In genomic region chr16:88619859-88620655, GRCh38 we compare ENCODE assay signal across 12 cellular contexts. TPM values are rescaled to one million over a fixed set of nuclear protein-coding genes. Genes with fewer than 3 reads are reported as not detected.
DNase-seq lines count a peak whose midpoint lies in the region; ATAC-seq and TF ChIP-seq lines count a peak whose summit lies in the region.
"Had no signal": no experiment of that assay in that cellular context is flagged by ENCODE, and none has a peak within 500 bp of the region (broad histone marks: within the 10 kb centered on the region; RNA-seq: fewer than 3 reads in every experiment).

No MANE protein-coding gene starts in this region.

- H4K20me1 ChIP-seq in KMS-11 (ENCODE audit: insufficient read depth), result no peaks in the 10 kb centered on the region
- H4K20me1 ChIP-seq in Karpas-422 (ENCODE audit: insufficient read depth, low read depth, low read length), result 0 out of 2 replicates have a peak, but pooled peaks cover 3% of the 10 kb centered on the region

- H3K9me2 ChIP-seq in Karpas-422 (replicated peaks; ENCODE audit: insufficient read depth, low read length), result no peaks in the 10 kb centered on the region

- H3K9ac ChIP-seq in KMS-11 (no peak overlapping the region), Karpas-422 (ENCODE audit: low read length) (no peak overlapping the region)

- no peaks in the 10 kb centered on the region for H3K9me3 ChIP-seq in Karpas-422 (ENCODE audit: low read length)
- H3K9me3 ChIP-seq: ascending aorta, gastrocnemius medialis had no signal

- no peak overlapping the region for H2AFZ ChIP-seq in KMS-11 (ENCODE audit: low read depth)
- no peak overlapping the region for H2AFZ ChIP-seq in Karpas-422 (ENCODE audit: low read length)

- TF ChIP-seq CTCF in KMS-11 (conservative IDR thresholded peaks at IDR 0.05; ENCODE audit: low read depth, low read length), result no peak
- TF ChIP-seq CTCF in choroid plexus epithelial cell (conservative IDR thresholded peaks at IDR 0.05; ENCODE audit: low read depth, low read length), result no peak

- H3K36me3 ChIP-seq in KMS-11 (ENCODE audit: insufficient read depth), result no peaks in the 10 kb centered on the region; the same call in 1 of the 2 replicates
- H3K36me3 ChIP-seq in Karpas-422 (ENCODE audit: insufficient read depth, low read length), result no peaks in the 10 kb centered on the region; the same call in 1 of the 2 replicates

- peak; percentile 40 to 72 for DNase-seq in activated CD8-positive, alpha-beta memory T cell treated with anti-CD3 and anti-CD28 coated beads for 1 hour (ENCODE audit: extremely low read depth in 1 of 2, low read depth in 1 of 2)
- DNase-seq in choroid plexus epithelial cell (ENCODE audit: low read depth) (peak; percentile 84), Karpas-422 (no peak), left ventricle myocardium superior (no peak), hippocampal formation (lab: John Stamatoyannopoulos, UW) (no peak), DMS114 treated with DMSO at 0.1 percent for 48 hours (lab: John Stamatoyannopoulos, UW; ENCODE audit: unreplicated experiment) (no peak)
- DNase-seq in stimulated activated CD8-positive, alpha-beta memory T cell treated with anti-CD3 and anti-CD28 coated beads, Interleukin-15, amount 100 ng/mL, for 1 hour (ENCODE audit: low read depth), result peak; percentile 43
- DNase-seq: gastrocnemius medialis, NCI-H1048, RPMI8226 had no signal

- ATAC-seq in left ventricle myocardium superior, result no peak
- ATAC-seq: gastrocnemius medialis had no signal

- H3K4me3 ChIP-seq in KMS-11 (IDR thresholded peaks at IDR 0.05; ENCODE audit: insufficient read depth, low read depth, low read length) (no peak overlapping the region), choroid plexus epithelial cell (ENCODE audit: low read depth, low read length) (no peak overlapping the region), Karpas-422 (ENCODE audit: low read length) (no peak overlapping the region)
- H3K4me3 ChIP-seq: ascending aorta, gastrocnemius medialis had no signal

- peaks cover 19% of the 10 kb centered on the region for H3K4me1 ChIP-seq in KMS-11 (ENCODE audit: low read depth, poor library complexity, severe bottlenecking)
- H3K4me1 ChIP-seq in Karpas-422 (ENCODE audit: low read length), result no peaks in the 10 kb centered on the region
- H3K4me1 ChIP-seq: ascending aorta had no signal

- H3K27ac ChIP-seq in KMS-11, result peak overlapping the region; percentile 21; the same call in 1 of the 2 replicates
- H3K27ac ChIP-seq in Karpas-422 (ENCODE audit: low read length), result no peak overlapping the region
- H3K27ac ChIP-seq: ascending aorta, gastrocnemius medialis had no signal

- H3K27me3 ChIP-seq in KMS-11 (ENCODE audit: insufficient read depth, low read depth) (no peaks in the 10 kb centered on the region), Karpas-422 (ENCODE audit: low read length) (no peaks in the 10 kb centered on the region)
- H3K27me3 ChIP-seq: ascending aorta, gastrocnemius medialis had no signal

- H3K79me2 ChIP-seq in KMS-11 (ENCODE audit: insufficient read depth, low read depth) (peaks cover 4% of the 10 kb centered on the region; the same call in 1 of the 2 replicates), Karpas-422 (ENCODE audit: low read length) (peaks cover 8% of the 10 kb centered on the region; the same call in 1 of the 2 replicates)

- H3K4me2 ChIP-seq in KMS-11, result peak overlapping the region; percentile 10; the same call in 1 of the 2 replicates
- H3K4me2 ChIP-seq in Karpas-422 (ENCODE audit: low read depth, low read length, poor library complexity, severe bottlenecking), result no peak overlapping the region

- intact Hi-C loops in left ventricle myocardium superior (cut with micrococcal nuclease), result no loop called here

RNA-seq across cellular contexts. Expression of gene IL17C, which starts 18.3 kb away (rescaled TPM):
- total RNA-seq in Karpas-422 (2014; rRNA removed; shearing (Covaris generic); ENCODE audit: low replicate concordance), result not detected in 2 replicates
- not detected for total RNA-seq in left ventricle myocardium superior
- total RNA-seq: ascending aorta, gastrocnemius medialis had no signal

RNA-seq across cellular contexts. Expression of gene CYBA, which starts 30.8 kb away (rescaled TPM):
- total RNA-seq in Karpas-422 (2014; rRNA removed; shearing (Covaris generic); ENCODE audit: low replicate concordance), result 395 and 1,207 TPM in 2 replicates
- total RNA-seq in left ventricle myocardium superior, result 48.6 TPM

RNA-seq across cellular contexts. Expression of gene MVD, which starts 42.8 kb away (rescaled TPM):
- 35.0 and 82.2 TPM in 2 replicates for total RNA-seq in Karpas-422 (2014; rRNA removed; shearing (Covaris generic); ENCODE audit: low replicate concordance)
- 23.9 TPM for total RNA-seq in left ventricle myocardium superior

RNA-seq across cellular contexts. Expression of gene ZC3H18, which starts 49.9 kb away (rescaled TPM):
- total RNA-seq in Karpas-422 (2014; rRNA removed; shearing (Covaris generic); ENCODE audit: low replicate concordance), result 8.3 and 17.5 TPM in 2 replicates
- 23.9 TPM for total RNA-seq in left ventricle myocardium superior

Comparison
In these comparisons a context has a peak if more than half of its experiments do, and no peak if none do; other contexts are left out.
1. DNase-seq: peak in activated CD8-positive, alpha-beta memory T cell treated with anti-CD3 and anti-CD28 coated beads for 1 hour (2 of 2), choroid plexus epithelial cell (single experiment) and stimulated activated CD8-positive, alpha-beta memory T cell treated with anti-CD3 and anti-CD28 coated beads, Interleukin-15, amount 100 ng/mL, for 1 hour (single experiment); none in Karpas-422 (single experiment), left ventricle myocardium superior (single experiment), hippocampal formation (0 of 2) and DMS114 treated with DMSO at 0.1 percent for 48 hours (single experiment).